Comparison of ENCODE assay signal across 21 cellular contexts in the genomic region with DNA sequence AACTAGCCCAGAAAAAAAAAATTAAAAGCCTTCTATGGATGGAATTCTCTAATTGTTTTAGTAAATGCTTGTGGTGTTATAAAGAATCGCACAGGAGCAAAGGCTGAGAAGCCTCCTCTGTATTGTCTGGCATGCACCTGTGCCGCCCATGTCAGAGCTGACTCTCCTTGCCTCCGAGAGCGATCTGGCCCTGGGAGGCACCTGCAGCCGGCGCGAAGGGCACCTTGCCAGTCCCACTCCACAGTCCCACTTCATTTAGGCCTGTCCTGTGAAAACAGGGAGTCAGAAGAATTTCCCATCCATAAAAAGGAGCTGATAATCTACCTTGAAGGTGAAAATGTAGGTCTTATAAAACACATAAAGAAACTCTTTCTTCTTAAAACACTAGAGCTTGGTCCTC.
"Had no signal": no experiment of that assay in that cellular context is flagged by ENCODE, and none has a peak within 500 bp of the region (broad histone marks: within the 10 kb centered on the region; RNA-seq: fewer than 3 reads in every experiment).

No MANE protein-coding gene starts in this region.

- H3K4me3 ChIP-seq: MG63, SJCRH30 had no signal

- DNase-seq: IMR-90, Karpas-422, KG1, MG63, NCI-H1092, NCI-H1105 treated with DMSO at 0.1 percent for 48 hours, NCI-H1436, NCI-H187, NCI-H2029, NCI-H2081 treated with DMSO at 0.1 percent for 48 hours, NCI-H2171, NCI-H226, NCI-H446, NCI-H510A, NCI-H524 treated with DMSO at 0.1 percent for 48 hours, NCI-H69, NCI-H774, PC-3, SHP77 treated with DMSO at 0.1 percent for 48 hours, SJCRH30 had no signal

- H3K27ac ChIP-seq: RWPE1, SJCRH30 had no signal
